ENCODE assay signal across 1 cellular context in the genomic region with DNA sequence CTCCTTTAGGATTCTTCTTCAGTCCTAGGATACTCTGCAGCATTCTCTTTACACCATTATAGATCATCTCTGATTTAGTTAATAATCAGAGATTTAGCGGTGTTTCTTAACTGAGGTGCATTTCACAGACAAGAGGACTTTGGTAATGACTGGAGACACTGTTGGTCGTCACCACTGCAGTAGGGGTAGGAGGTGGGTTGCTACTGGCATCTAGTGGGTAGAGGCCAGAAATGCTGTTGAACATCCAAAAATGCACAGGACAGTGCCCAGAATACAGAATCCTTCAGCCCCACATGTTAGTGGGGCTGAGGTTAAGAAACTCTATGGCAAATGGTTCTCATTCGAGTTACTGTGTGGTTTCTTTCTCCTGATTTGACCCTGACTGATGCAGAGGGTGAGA.
TF ChIP-seq lines count a peak whose summit lies in the region.

No MANE protein-coding gene starts in this region.

TF ChIP-seq in A549, 52 proteins besides CTCF, POLR2A, EP300 and RAD21 (continued from another document):
- TF ChIP-seq MAZ (IDR thresholded peaks at IDR 0.05; ENCODE audit: borderline replicate concordance, low read depth, low read length): no peak
